Comparison of ENCODE assay signal across 12 cellular contexts in genomic region chr1:228151526-228151925, GRCh38. TPM values are rescaled to one million over a fixed set of nuclear protein-coding genes. Genes with fewer than 3 reads are reported as not detected.
DNase-seq lines count a peak whose midpoint lies in the region; ATAC-seq and TF ChIP-seq lines count a peak whose summit lies in the region.
"Had no signal": no experiment of that assay in that cellular context is flagged by ENCODE, and none has a peak within 500 bp of the region (broad histone marks: within the 10 kb centered on the region; RNA-seq: fewer than 3 reads in every experiment).

No MANE protein-coding gene starts in this region.

- TF ChIP-seq CTCF in Panc1 (IDR thresholded peaks at IDR 0.05) (no peak), gastroesophageal sphincter (IDR thresholded peaks at IDR 0.05) (no peak), progenitor cell of endocrine pancreas (IDR thresholded peaks at IDR 0.05; ENCODE audit: unreplicated experiment) (no peak)

- peak overlapping the region in 2 of 4 donors; percentile 30 to 41 for H3K4me3 Mint-ChIP-seq in CD4-positive, CD25-positive, alpha-beta regulatory T cell
- H3K4me3 Mint-ChIP-seq in progenitor cell of endocrine pancreas (ENCODE audit: low read depth): no peak overlapping the region
- H3K4me3 Mint-ChIP-seq: activated CD4-positive, alpha-beta memory T cell treated with anti-CD3 and anti-CD28 coated beads for 36 hours had no signal

- no peaks in the 10 kb centered on the region for H3K9me3 Mint-ChIP-seq in CD4-positive, CD25-positive, alpha-beta regulatory T cell
- no peaks in the 10 kb centered on the region for H3K9me3 Mint-ChIP-seq in progenitor cell of endocrine pancreas (ENCODE audit: low read depth)
- H3K9me3 Mint-ChIP-seq: activated CD4-positive, alpha-beta memory T cell treated with anti-CD3 and anti-CD28 coated beads for 36 hours had no signal

- no peaks in the 10 kb centered on the region for H3K27me3 Mint-ChIP-seq in CD4-positive, CD25-positive, alpha-beta regulatory T cell
- no peaks in the 10 kb centered on the region for H3K27me3 Mint-ChIP-seq in progenitor cell of endocrine pancreas
- H3K27me3 Mint-ChIP-seq: activated CD4-positive, alpha-beta memory T cell treated with anti-CD3 and anti-CD28 coated beads for 36 hours had no signal

- no peaks in the 10 kb centered on the region for H3K27me3 ChIP-seq in CD4-positive, CD25-positive, alpha-beta regulatory T cell (ENCODE audit: control insufficient read depth, insufficient read depth, low read length)
- H3K27me3 ChIP-seq in Panc1 (ENCODE audit: control insufficient read depth, insufficient read depth, low read length): no peaks in the 10 kb centered on the region
- no peaks in the 10 kb centered on the region for H3K27me3 ChIP-seq in gastroesophageal sphincter

- no peak for ATAC-seq in CD4-positive, CD25-positive, alpha-beta regulatory T cell (ENCODE audit: low read depth in 2 of 2)
- ATAC-seq in Panc1 (0 out of 2 replicates have a peak, but pooled peaks have one; percentile 13), gastroesophageal sphincter (no peak), HG03045 (IDR thresholded peaks at IDR 0.05; ENCODE audit: unreplicated experiment) (no peak), GM21619 (IDR thresholded peaks at IDR 0.05; ENCODE audit: unreplicated experiment) (no peak)

- intact Hi-C loops in Panc1 (cut with micrococcal nuclease; ENCODE audit: unreplicated experiment): no loop called here

- peak overlapping the region in 2 of 3 donors; percentile 67 to 84 for H3K27ac Mint-ChIP-seq in CD4-positive, CD25-positive, alpha-beta regulatory T cell
- peak overlapping the region; percentile 89 for H3K27ac Mint-ChIP-seq in progenitor cell of endocrine pancreas
- H3K27ac Mint-ChIP-seq: activated CD4-positive, alpha-beta memory T cell treated with anti-CD3 and anti-CD28 coated beads for 36 hours had no signal

- H3K4me1 Mint-ChIP-seq in CD4-positive, CD25-positive, alpha-beta regulatory T cell: peaks cover 0 to 10% (median 1%) of the 10 kb centered on the region in 4 donors
- H3K4me1 Mint-ChIP-seq in progenitor cell of endocrine pancreas (ENCODE audit: low read depth): no peaks in the 10 kb centered on the region

- no TSS peak for BruUV-seq in Panc1 (replicated peaks; lab: Mats Ljungman, UMichigan)

- TF ChIP-seq POLR2A in gastroesophageal sphincter (IDR thresholded peaks at IDR 0.05): no peak

- in situ Hi-C loops in Panc1 (cut with HindIII; ENCODE audit: low pct_unique_long_range_greater_than_20kb, low sequenced_read_pairs): no loop called here

- TF ChIP-seq EP300 in gastroesophageal sphincter (IDR thresholded peaks at IDR 0.05): no peak

- POLR2A ChIA-PET in Panc1 (lab: Charles Lee): no interaction called here

- H3K36me3 Mint-ChIP-seq in CD4-positive, CD25-positive, alpha-beta regulatory T cell: no peaks in the 10 kb centered on the region
- no peaks in the 10 kb centered on the region for H3K36me3 Mint-ChIP-seq in progenitor cell of endocrine pancreas (ENCODE audit: insufficient read depth)
- H3K36me3 Mint-ChIP-seq: activated CD4-positive, alpha-beta memory T cell treated with anti-CD3 and anti-CD28 coated beads for 36 hours had no signal

- DNase-seq in CD4-positive, CD25-positive, alpha-beta regulatory T cell: no peak
- DNase-seq in Panc1 (ENCODE audit: low read depth, low spot score): no peak
- no peak for DNase-seq in progenitor cell of endocrine pancreas (ENCODE audit: low spot score, unreplicated experiment)
- no peak for DNase-seq in D341Med (ENCODE audit: low spot score)
- DNase-seq in ureter (ENCODE audit: low spot score): no peak
- DNase-seq: activated CD4-positive, alpha-beta memory T cell treated with anti-CD3 and anti-CD28 coated beads for 36 hours; NCI-H510A; stimulated activated CD4-positive, alpha-beta T cell treated with anti-CD3 and anti-CD28 coated beads, Interleukin-1b, Interleukin-23, amount 100 ng/mL, for 48 hours had no signal

- no peaks in the 10 kb centered on the region for H3K9me3 ChIP-seq in CD4-positive, CD25-positive, alpha-beta regulatory T cell (ENCODE audit: control insufficient read depth in 2 of 2, low read length in 2 of 2)
- no peaks in the 10 kb centered on the region for H3K9me3 ChIP-seq in Panc1 (ENCODE audit: control insufficient read depth, insufficient read depth, low read depth, low read length)
- H3K9me3 ChIP-seq in gastroesophageal sphincter: no peaks in the 10 kb centered on the region
- H3K9me3 ChIP-seq: neutrophil had no signal

- no peak overlapping the region for H3K27ac ChIP-seq in CD4-positive, CD25-positive, alpha-beta regulatory T cell (ENCODE audit: insufficient read depth, low read length, poor library complexity, severe bottlenecking)
- H3K27ac ChIP-seq in Panc1 (ENCODE audit: low read length): no peak overlapping the region
- peak overlapping the region in 3 of 4 donors; percentile 88 to 98 (median 91) for H3K27ac ChIP-seq in gastroesophageal sphincter
- H3K27ac ChIP-seq: neutrophil had no signal

- CTCF ChIA-PET in Panc1 (lab: Charles Lee): interaction anchor here (0.9 kb wide), 1 partner anchor 21 kb away, joined by 3 read pairs; no protein-coding TSS in a partner anchor

- H3K4me1 ChIP-seq in CD4-positive, CD25-positive, alpha-beta regulatory T cell (ENCODE audit: control insufficient read depth, insufficient read depth, low read length, poor library complexity, severe bottlenecking): peaks cover 3% of the 10 kb centered on the region
- peaks cover 28% of the 10 kb centered on the region for H3K4me1 ChIP-seq in Panc1 (ENCODE audit: control insufficient read depth, insufficient read depth, low read length)
- peaks cover 6 to 82% (median 45%) of the 10 kb centered on the region in 3 donors for H3K4me1 ChIP-seq in gastroesophageal sphincter

- H3K36me3 ChIP-seq in CD4-positive, CD25-positive, alpha-beta regulatory T cell (ENCODE audit: control insufficient read depth, insufficient read depth, low read length): peaks cover 14% of the 10 kb centered on the region
- no peaks in the 10 kb centered on the region; the same call in 1 of the 2 replicates for H3K36me3 ChIP-seq in Panc1 (ENCODE audit: control insufficient read depth, insufficient read depth, low read length)
- peaks cover 0 to 26% of the 10 kb centered on the region in 2 donors for H3K36me3 ChIP-seq in gastroesophageal sphincter

- WGBS in gastroesophageal sphincter (ENCODE audit: low coverage in 1 of 2), 2 donors: 45% methylated on average over 4 of the region's 6 CpGs; no CpG with 5 or more reads in 1 of the 2 donors

- no peak overlapping the region for H3K4me3 ChIP-seq in CD4-positive, CD25-positive, alpha-beta regulatory T cell (ENCODE audit: low read depth, low read length)
- H3K4me3 ChIP-seq in Panc1 (ENCODE audit: low read depth in 2 of 2, low read length in 2 of 2) (no peak overlapping the region), gastroesophageal sphincter (peak overlapping the region in 1 of 2 donors; percentile 52)

RNA-seq across cellular contexts. Expression of gene GJC2, which starts 1.8 kb away (rescaled TPM):
- 2.8 TPM for total RNA-seq in CD4-positive, CD25-positive, alpha-beta regulatory T cell
- polyA plus RNA-seq in CD4-positive, CD25-positive, alpha-beta regulatory T cell: not detected
- total RNA-seq in Panc1 (2021; ENCODE audit: unreplicated experiment) (2.4 TPM), gastroesophageal sphincter (1 to 10 TPM; 5.1 to 9.0 (median 7.0) TPM), progenitor cell of endocrine pancreas (1.7 and 2.1 TPM in 2 replicates), ureter (3.9 TPM)
- polyA plus RNA-seq in Panc1 (2012; ENCODE audit: insufficient read length): 4.4 TPM

RNA-seq across cellular contexts. Expression of gene GUK1, which starts 11.4 kb away (rescaled TPM):
- total RNA-seq in CD4-positive, CD25-positive, alpha-beta regulatory T cell: 270 TPM
- 100 to 1,000 TPM; 329 to 413 (median 371) TPM for polyA plus RNA-seq in CD4-positive, CD25-positive, alpha-beta regulatory T cell
- total RNA-seq in Panc1 (2021; ENCODE audit: unreplicated experiment): 188 TPM
- polyA plus RNA-seq in Panc1 (2012; ENCODE audit: insufficient read length): 362 TPM
- 100 to 1,000 TPM; 234 to 504 (median 299) TPM for total RNA-seq in gastroesophageal sphincter
- 96.3 and 101 TPM in 2 replicates for total RNA-seq in progenitor cell of endocrine pancreas
- 182 TPM for total RNA-seq in ureter

RNA-seq across cellular contexts. Expression of gene IBA57, which starts 14.1 kb away (rescaled TPM):
- total RNA-seq in CD4-positive, CD25-positive, alpha-beta regulatory T cell: 17.0 TPM
- 1 to 10 TPM; 2.0 to 5.5 (median 4.0) TPM for polyA plus RNA-seq in CD4-positive, CD25-positive, alpha-beta regulatory T cell
- total RNA-seq in Panc1 (2021; ENCODE audit: unreplicated experiment) (11.3 TPM), gastroesophageal sphincter (10 to 100 TPM in 1 of 4 donors, 1 to 10 TPM in 3; 4.2 to 11.3 (median 7.4) TPM), progenitor cell of endocrine pancreas (9.7 and 11.2 TPM in 2 replicates), ureter (11.5 TPM)
- 6.3 TPM for polyA plus RNA-seq in Panc1 (2012; ENCODE audit: insufficient read length)

RNA-seq across cellular contexts. Expression of gene MRPL55, which starts 42.4 kb away (rescaled TPM):
- 62.5 TPM for total RNA-seq in CD4-positive, CD25-positive, alpha-beta regulatory T cell
- 100 to 1,000 TPM; 126 to 163 (median 143) TPM for polyA plus RNA-seq in CD4-positive, CD25-positive, alpha-beta regulatory T cell
- total RNA-seq in Panc1 (2021; ENCODE audit: unreplicated experiment) (53.0 TPM), gastroesophageal sphincter (100 to 1,000 TPM in 2 of 4 donors, 10 to 100 TPM in 2; 50.2 to 394 (median 81.5) TPM), progenitor cell of endocrine pancreas (50.3 and 52.3 TPM in 2 replicates), ureter (43.7 TPM)
- polyA plus RNA-seq in Panc1 (2012; ENCODE audit: insufficient read length): 128 TPM

RNA-seq across cellular contexts. Expression of gene C1orf35, which starts 48.4 kb away (rescaled TPM):
- 23.5 TPM for total RNA-seq in CD4-positive, CD25-positive, alpha-beta regulatory T cell
- 10 to 100 TPM; 18.0 to 24.0 (median 21.2) TPM for polyA plus RNA-seq in CD4-positive, CD25-positive, alpha-beta regulatory T cell
- 24.9 TPM for total RNA-seq in Panc1 (2021; ENCODE audit: unreplicated experiment)
- 28.1 TPM for polyA plus RNA-seq in Panc1 (2012; ENCODE audit: insufficient read length)
- total RNA-seq in gastroesophageal sphincter: 10 to 100 TPM; 11.6 to 16.0 (median 14.6) TPM
- 20.2 and 22.4 TPM in 2 replicates for total RNA-seq in progenitor cell of endocrine pancreas
- total RNA-seq in ureter: 16.5 TPM

Comparison
In these comparisons a context has a peak if more than half of its experiments do, and no peak if none do; other contexts are left out.
1. H3K27ac ChIP-seq: peak in gastroesophageal sphincter (3 of 4); none in CD4-positive, CD25-positive, alpha-beta regulatory T cell (single experiment) and Panc1 (single experiment).